In genomic region chr9:81896067-81896466, GRCh38 we compare ENCODE assay signal across 20 cellular contexts. TPM values are rescaled to one million over a fixed set of nuclear protein-coding genes. Genes with fewer than 3 reads are reported as not detected.
A peak's percentile ranks its signal among the peaks of the same experiment; 100 is the strongest.
DNase-seq lines count a peak whose midpoint lies in the region; ATAC-seq, FAIRE-seq and TF ChIP-seq lines count a peak whose summit lies in the region.
"Had no signal": no experiment of that assay in that cellular context is flagged by ENCODE, and none has a peak within 500 bp of the region (broad histone marks: within the 10 kb centered on the region; RNA-seq: fewer than 3 reads in every experiment).

No MANE protein-coding gene starts in this region.

- no peaks in the 10 kb centered on the region for H3K9me3 ChIP-seq in astrocyte (ENCODE audit: insufficient read depth, low read depth, low read length)

- H3K27ac ChIP-seq in astrocyte (ENCODE audit: low read depth, low read length), result no peak overlapping the region
- H3K27ac ChIP-seq: BLaER1 treated with 17β-estradiol and CSF1 and Interleukin-3, amounts not matched to agents 10 nM and 100 nM had no signal

- ATAC-seq in HG03139 (IDR thresholded peaks at IDR 0.05; ENCODE audit: unreplicated experiment), result no peak

- no peak overlapping the region for H3K4me2 ChIP-seq in astrocyte (ENCODE audit: low read length)
- H3K4me2 ChIP-seq: BLaER1 treated with 17β-estradiol and CSF1 and Interleukin-3, amounts not matched to agents 10 nM and 100 nM had no signal

- no peaks in the 10 kb centered on the region for H3K27me3 Mint-ChIP-seq in astrocyte (ENCODE audit: low read depth, unreplicated experiment)
- H3K27me3 Mint-ChIP-seq: CD8-positive, alpha-beta memory T cell had no signal

- no peak overlapping the region for H3K9ac ChIP-seq in astrocyte (ENCODE audit: low read length)
- H3K9ac ChIP-seq: BLaER1 treated with 17β-estradiol and CSF1 and Interleukin-3, amounts not matched to agents 10 nM and 100 nM had no signal

- H3K4me3 ChIP-seq in astrocyte (ENCODE audit: insufficient read depth, low read depth, low read length), result no peak overlapping the region
- H3K4me3 ChIP-seq: BLaER1 treated with 17β-estradiol and CSF1 and Interleukin-3, amounts not matched to agents 10 nM and 100 nM had no signal

- no peaks in the 10 kb centered on the region for H4K20me1 ChIP-seq in astrocyte (ENCODE audit: insufficient read depth, low read length)
- H4K20me1 ChIP-seq: BLaER1 treated with 17β-estradiol and CSF1 and Interleukin-3, amounts not matched to agents 10 nM and 100 nM had no signal

- no peaks in the 10 kb centered on the region for H3K27me3 ChIP-seq in astrocyte (ENCODE audit: insufficient read depth, low read length)
- H3K27me3 ChIP-seq: BLaER1 treated with 17β-estradiol and CSF1 and Interleukin-3, amounts not matched to agents 10 nM and 100 nM had no signal

- DNase-seq in EH (ENCODE audit: low read depth) (peak; percentile 64), M059J (ENCODE audit: low read depth) (peak; percentile 69), RPMI7951 (ENCODE audit: low read depth) (peak; percentile 44), astrocyte (ENCODE audit: low read depth) (peak; percentile 25), T-helper 1 cell (no peak), medulla oblongata (ENCODE audit: extremely low spot score) (no peak)
- no peak for DNase-seq in activated CD4-positive, alpha-beta T cell treated with anti-CD3 and anti-CD28 coated beads, Interleukin-2, amount 50 U/mL, for 1 hour
- DNase-seq: 8988T; CD8-positive, alpha-beta memory T cell; COR-L47; DMS 273 treated with DMSO at 0.1 percent for 48 hours; DMS53; DND-41; GF-D8; H9 had no signal

- no peaks in the 10 kb centered on the region for H3K9me3 Mint-ChIP-seq in astrocyte (ENCODE audit: unreplicated experiment)

- no peak overlapping the region for H3K4me3 Mint-ChIP-seq in astrocyte (ENCODE audit: unreplicated experiment)
- H3K4me3 Mint-ChIP-seq: B cell; CD8-positive, alpha-beta memory T cell; H9 had no signal

- H3K4me1 Mint-ChIP-seq in astrocyte (ENCODE audit: low read depth, unreplicated experiment), result peaks cover 2% of the 10 kb centered on the region
- H3K4me1 Mint-ChIP-seq: B cell; CD8-positive, alpha-beta memory T cell had no signal

- H3K36me3 ChIP-seq in astrocyte (ENCODE audit: insufficient read depth, low read length), result no peaks in the 10 kb centered on the region
- H3K36me3 ChIP-seq: BLaER1 treated with 17β-estradiol and CSF1 and Interleukin-3, amounts not matched to agents 10 nM and 100 nM had no signal

- no peak for FAIRE-seq in astrocyte (lab: Jason Lieb, UNC)
- FAIRE-seq: H1 had no signal

- no peaks in the 10 kb centered on the region for H3K79me2 ChIP-seq in astrocyte (ENCODE audit: insufficient read depth, low read length)

- no peaks in the 10 kb centered on the region for H3K36me3 Mint-ChIP-seq in astrocyte (ENCODE audit: low read depth, unreplicated experiment)
- H3K36me3 Mint-ChIP-seq: CD8-positive, alpha-beta memory T cell had no signal

- H3K27ac Mint-ChIP-seq in astrocyte (ENCODE audit: unreplicated experiment), result no peak overlapping the region
- H3K27ac Mint-ChIP-seq: B cell; CD8-positive, alpha-beta memory T cell; H9 had no signal

- H3K4me1 ChIP-seq in astrocyte (ENCODE audit: insufficient read depth, low read length), result no peaks in the 10 kb centered on the region
- H3K4me1 ChIP-seq: BLaER1 treated with 17β-estradiol and CSF1 and Interleukin-3, amounts not matched to agents 10 nM and 100 nM had no signal

- H2AFZ ChIP-seq in astrocyte (ENCODE audit: low read depth, low read length), result no peak overlapping the region

- TF ChIP-seq CTCF in astrocyte (IDR thresholded peaks at IDR 0.05; ENCODE audit: insufficient read depth, low read depth, low read length), result no peak

RNA-seq across cellular contexts. Expression of gene SPATA31D4, which starts 32.2 kb away (rescaled TPM):
- total RNA-seq in M059J (2014; rRNA removed; shearing (Covaris generic)), result not detected in 2 replicates
- total RNA-seq in RPMI7951 (2014; rRNA removed; shearing (Covaris generic)), result not detected in 2 replicates
- not detected in 2 replicates for total RNA-seq in astrocyte
- total RNA-seq: B cell; CD8-positive, alpha-beta memory T cell; H1; H9; HT-29 had no signal

RNA-seq across cellular contexts. Expression of gene SPATA31D3, which starts 47.2 kb away (rescaled TPM):
- total RNA-seq in M059J (2014; rRNA removed; shearing (Covaris generic)), result not detected in 2 replicates
- total RNA-seq in RPMI7951 (2014; rRNA removed; shearing (Covaris generic)), result not detected in 2 replicates
- not detected in 2 replicates for total RNA-seq in astrocyte
- total RNA-seq: B cell; CD8-positive, alpha-beta memory T cell; H1; H9; HT-29 had no signal

Comparison
In these comparisons a context has a peak if more than half of its experiments do, and no peak if none do; other contexts are left out.
1. DNase-seq: peak in EH (single experiment), M059J (single experiment), RPMI7951 (single experiment) and astrocyte (single experiment); none in T-helper 1 cell (0 of 5), medulla oblongata (single experiment) and activated CD4-positive, alpha-beta T cell treated with anti-CD3 and anti-CD28 coated beads, Interleukin-2, amount 50 U/mL, for 1 hour (single experiment).